ENCODE assay signal across 11 cellular contexts in the genomic region with DNA sequence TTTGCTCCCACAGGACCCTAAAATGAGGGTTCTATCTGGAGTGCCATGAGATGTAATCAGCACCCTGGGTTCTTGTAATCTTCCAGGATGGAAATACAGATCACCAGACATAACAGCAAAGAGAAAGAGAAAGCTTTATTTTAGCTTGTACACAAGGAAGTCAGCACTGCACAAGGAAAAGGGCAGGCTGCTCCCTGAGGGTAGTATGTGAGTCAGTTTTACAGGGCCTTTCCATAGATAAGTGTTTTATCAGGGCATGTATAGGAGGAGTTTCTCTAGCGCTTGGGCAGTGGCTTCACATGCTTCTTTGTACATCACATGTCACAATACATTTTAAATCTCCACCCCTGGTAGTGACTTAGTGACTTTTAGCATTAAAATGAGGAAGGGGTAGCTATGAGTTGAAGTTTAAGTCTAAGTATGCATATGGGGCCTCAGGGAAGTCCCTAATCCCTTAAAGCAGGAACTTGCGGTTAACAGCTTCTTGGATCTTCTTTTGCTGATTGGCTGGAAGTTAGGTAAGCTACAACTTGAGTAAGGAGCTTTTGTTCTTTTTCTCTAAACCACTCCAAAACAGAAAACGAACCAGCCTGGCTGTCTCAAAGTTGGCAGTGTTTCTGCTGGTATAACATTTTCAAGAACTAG. TPM values are rescaled to one million over a fixed set of nuclear protein-coding genes. Genes with fewer than 3 reads are reported as not detected.
A peak's percentile ranks its signal among the peaks of the same experiment; 100 is the strongest.
DNase-seq lines count a peak whose midpoint lies in the region; ATAC-seq and TF ChIP-seq lines count a peak whose summit lies in the region.
"Had no signal": no experiment of that assay in that cellular context is flagged by ENCODE, and none has a peak within 500 bp of the region (broad histone marks: within the 10 kb centered on the region; RNA-seq: fewer than 3 reads in every experiment).

No MANE protein-coding gene starts in this region.

- H3K79me1 ChIP-seq in mesendoderm (ENCODE audit: low read length) = no peaks in the 10 kb centered on the region

- no peak for TF ChIP-seq POLR2A in transverse colon (IDR thresholded peaks at IDR 0.05)

- no CpG with 5 or more reads among the region's 3 CpGs for WGBS in mesendoderm (ENCODE audit: extremely low coverage, insufficient coverage, low lambda C conversion rate)
- 63 to 72% methylated on average over 3 of the region's 3 CpGs for WGBS in transverse colon (ENCODE audit: low coverage in 1 of 2), 2 donors

- no peaks in the 10 kb centered on the region for H3K36me3 Mint-ChIP-seq in activated CD4-positive, alpha-beta T cell treated with anti-CD3 and anti-CD28 coated beads, Interleukin-2, amount 10 ng/mL, durations not matched to agents 7 days and 5 days (ENCODE audit: low read depth)

- no peak for TF ChIP-seq EP300 in transverse colon (IDR thresholded peaks at IDR 0.05; ENCODE audit: low read depth)

- POLR2A ChIA-PET in activated CD4-positive, alpha-beta T cell treated with anti-CD3 and anti-CD28 coated beads, Interleukin-2, amount 10 ng/mL, durations not matched to agents 7 days and 5 days (lab: Charles Lee) = no interaction called here

- no peaks in the 10 kb centered on the region for H3K9me3 ChIP-seq in transverse colon

- no peaks in the 10 kb centered on the region for H3K36me3 ChIP-seq in mesendoderm (ENCODE audit: control insufficient read depth, insufficient read depth, low read length)
- no peaks in the 10 kb centered on the region for H3K36me3 ChIP-seq in transverse colon

- no peak overlapping the region for H3K4me2 ChIP-seq in mesendoderm (ENCODE audit: low read length)

- no peak overlapping the region for H2AK5ac ChIP-seq in mesendoderm (ENCODE audit: low read length)

- H3K27me3 Mint-ChIP-seq in activated CD4-positive, alpha-beta T cell treated with anti-CD3 and anti-CD28 coated beads, Interleukin-2, amount 10 ng/mL, durations not matched to agents 7 days and 5 days = peaks cover under 1% of the 10 kb centered on the region

- H3K23ac ChIP-seq in mesendoderm (ENCODE audit: low read length) = no peak overlapping the region

- H3K56ac ChIP-seq in mesendoderm (ENCODE audit: low read length) = no peak overlapping the region

- H3K4ac ChIP-seq in mesendoderm (ENCODE audit: low read depth, low read length) = no peak overlapping the region

- no peak overlapping the region for H2BK5ac ChIP-seq in mesendoderm (ENCODE audit: low read length)

- DNase-seq in RPMI7951 (ENCODE audit: low read depth) = peak; percentile 79
- peak; percentile 54 for DNase-seq in mesendoderm
- DNase-seq in activated CD4-positive, alpha-beta T cell treated with anti-CD3 and anti-CD28 coated beads, Interleukin-2, amount 10 ng/mL, durations not matched to agents 7 days and 5 days = no peak
- DNase-seq in midbrain (lab: John Stamatoyannopoulos, UW) = no peak
- DNase-seq in transverse colon = no peak
- DNase-seq in superior temporal gyrus (ENCODE audit: extremely low spot score) = no peak
- DNase-seq: NCI-H510A treated with DMSO at 0.1 percent for 48 hours had no signal

- no peak overlapping the region for H4K5ac ChIP-seq in mesendoderm (ENCODE audit: low read length)

- H3K79me2 ChIP-seq in mesendoderm (ENCODE audit: control insufficient read depth, insufficient read depth, low read length) = no peaks in the 10 kb centered on the region

- intact Hi-C loops in transverse colon (cut with DNase I; ENCODE audit: low total_unique reads) = no loop called here

- H3K18ac ChIP-seq in mesendoderm (ENCODE audit: low read length) = no peak overlapping the region

- no peak overlapping the region for H3K27ac Mint-ChIP-seq in activated CD4-positive, alpha-beta T cell treated with anti-CD3 and anti-CD28 coated beads, Interleukin-2, amount 10 ng/mL, durations not matched to agents 7 days and 5 days
- H3K27ac Mint-ChIP-seq: T-helper 1 cell treated with Interleukin-12 subunit alpha and Interleukin-12 subunit beta and Interleukin-4 antibody, amounts not matched to agents 30 μg/mL and 1 μg/mL, for 36 hours had no signal

- H2BK120ac ChIP-seq in mesendoderm (ENCODE audit: low read depth, low read length) = no peak overlapping the region

- no peaks in the 10 kb centered on the region for H3K9me3 Mint-ChIP-seq in activated CD4-positive, alpha-beta T cell treated with anti-CD3 and anti-CD28 coated beads, Interleukin-2, amount 10 ng/mL, durations not matched to agents 7 days and 5 days
- H3K9me3 Mint-ChIP-seq: T-helper 1 cell treated with Interleukin-12 subunit alpha and Interleukin-12 subunit beta and Interleukin-4 antibody, amounts not matched to agents 30 μg/mL and 1 μg/mL, for 36 hours had no signal

- no peak overlapping the region for H4K8ac ChIP-seq in mesendoderm (ENCODE audit: low read depth, low read length)

- no peak overlapping the region for H3K27ac ChIP-seq in mesendoderm (ENCODE audit: low read depth, low read length)
- H3K27ac ChIP-seq in transverse colon = peak overlapping the region in 1 of 4 donors; percentile 23
- H3K27ac ChIP-seq: skin epidermis had no signal

- ATAC-seq in GM18520 (IDR thresholded peaks at IDR 0.05; ENCODE audit: unreplicated experiment) (peak; percentile 83), HG03342 (IDR thresholded peaks at IDR 0.05; ENCODE audit: unreplicated experiment) (peak; percentile 73)

- peaks cover 1% of the 10 kb centered on the region for H3K4me1 ChIP-seq in mesendoderm (ENCODE audit: control insufficient read depth, low read depth, low read length)
- H3K4me1 ChIP-seq in transverse colon = no peaks in the 10 kb centered on the region

- no peak overlapping the region for H3K4me3 ChIP-seq in mesendoderm (ENCODE audit: low read length)
- H3K4me3 ChIP-seq in transverse colon = no peak overlapping the region
- H3K4me3 ChIP-seq: skin epidermis had no signal

- H3K4me3 Mint-ChIP-seq in activated CD4-positive, alpha-beta T cell treated with anti-CD3 and anti-CD28 coated beads, Interleukin-2, amount 10 ng/mL, durations not matched to agents 7 days and 5 days = no peak overlapping the region
- H3K4me3 Mint-ChIP-seq: T-helper 1 cell treated with Interleukin-12 subunit alpha and Interleukin-12 subunit beta and Interleukin-4 antibody, amounts not matched to agents 30 μg/mL and 1 μg/mL, for 36 hours had no signal

- H3K27me3 ChIP-seq in mesendoderm (ENCODE audit: insufficient read depth, low read length, poor library complexity) (no peaks in the 10 kb centered on the region), transverse colon (no peaks in the 10 kb centered on the region)

- TF ChIP-seq CTCF in transverse colon (IDR thresholded peaks at IDR 0.05) = no peak

- H2BK15ac ChIP-seq in mesendoderm (replicated peaks; ENCODE audit: low read depth) = no peak overlapping the region

- no peak overlapping the region for H3K9ac ChIP-seq in mesendoderm (ENCODE audit: low read length)

- in situ Hi-C loops in transverse colon (cut with MboI; ENCODE audit: low pct_ligation_motif_present in 1 of 4, low pct_unique_long_range_greater_than_20kb in 1 of 4, low sequenced_read_pairs in 3 of 4) = no loop called here

- CTCF ChIA-PET in activated CD4-positive, alpha-beta T cell treated with anti-CD3 and anti-CD28 coated beads, Interleukin-2, amount 10 ng/mL, durations not matched to agents 7 days and 5 days (lab: Charles Lee) = no interaction called here

- H3K4me1 Mint-ChIP-seq in activated CD4-positive, alpha-beta T cell treated with anti-CD3 and anti-CD28 coated beads, Interleukin-2, amount 10 ng/mL, durations not matched to agents 7 days and 5 days = no peaks in the 10 kb centered on the region

RNA-seq across cellular contexts. Expression of gene MRAP2, which starts 60.0 kb away (rescaled TPM):
- total RNA-seq in RPMI7951 (2014; rRNA removed; shearing (Covaris generic)) = 6.6 and 8.4 TPM in 2 replicates
- 0.56 TPM for polyA plus RNA-seq in mesendoderm (2013, experiment 1 of 2)
- polyA plus RNA-seq in mesendoderm (2013, experiment 2 of 2) = 0.55 TPM
- not detected for total RNA-seq in activated CD4-positive, alpha-beta T cell treated with anti-CD3 and anti-CD28 coated beads, Interleukin-2, amount 10 ng/mL, durations not matched to agents 7 days and 5 days
- 1 to 10 TPM in 3 of 4 donors, under 1 TPM in 1; 0.80 to 5.1 (median 2.9) TPM for total RNA-seq in transverse colon

Comparison
In these comparisons a context has a peak if more than half of its experiments do, and no peak if none do; other contexts are left out.
1. DNase-seq: peak in RPMI7951 (single experiment) and mesendoderm (single experiment); none in activated CD4-positive, alpha-beta T cell treated with anti-CD3 and anti-CD28 coated beads, Interleukin-2, amount 10 ng/mL, durations not matched to agents 7 days and 5 days (single experiment), midbrain (single experiment), transverse colon (single experiment) and superior temporal gyrus (single experiment).